Comparison of ENCODE assay signal across 1 cellular context in genomic region chr15:57019496-57020160, GRCh38.
TF ChIP-seq lines count a peak whose summit lies in the region.

No MANE protein-coding gene starts in this region.

TF ChIP-seq in HepG2, 621 proteins besides CTCF, POLR2A, EP300 and RAD21 (continued from another document):
- TF ChIP-seq ZNF280D (CRISPR knock-in tag; IDR thresholded peaks at IDR 0.05) (no peak), ZNF652 (CRISPR knock-in tag; IDR thresholded peaks at IDR 0.05; ENCODE audit: borderline replicate concordance, low read depth) (no peak), HIVEP1 (CRISPR knock-in tag; IDR thresholded peaks at IDR 0.05) (no peak), NKX3-1 (CRISPR knock-in tag; IDR thresholded peaks at IDR 0.05) (no peak), RARG (CRISPR knock-in tag; IDR thresholded peaks at IDR 0.05; ENCODE audit: low read depth) (no peak), IKZF5 (CRISPR knock-in tag; IDR thresholded peaks at IDR 0.05) (no peak), ETV5 (CRISPR knock-in tag; IDR thresholded peaks at IDR 0.05; ENCODE audit: borderline replicate concordance) (no peak), DBP (CRISPR knock-in tag; IDR thresholded peaks at IDR 0.05; ENCODE audit: not compliant biosample characterization) (no peak), HES4 (CRISPR knock-in tag; IDR thresholded peaks at IDR 0.05; ENCODE audit: borderline replicate concordance) (no peak), RBAK (CRISPR knock-in tag; IDR thresholded peaks at IDR 0.05) (no peak), ZNF782 (CRISPR knock-in tag; IDR thresholded peaks at IDR 0.05; ENCODE audit: borderline replicate concordance) (no peak), PBX2 (CRISPR knock-in tag; IDR thresholded peaks at IDR 0.05) (no peak), CCDC6 (CRISPR knock-in tag; IDR thresholded peaks at IDR 0.05) (no peak)
